In the genomic region with DNA sequence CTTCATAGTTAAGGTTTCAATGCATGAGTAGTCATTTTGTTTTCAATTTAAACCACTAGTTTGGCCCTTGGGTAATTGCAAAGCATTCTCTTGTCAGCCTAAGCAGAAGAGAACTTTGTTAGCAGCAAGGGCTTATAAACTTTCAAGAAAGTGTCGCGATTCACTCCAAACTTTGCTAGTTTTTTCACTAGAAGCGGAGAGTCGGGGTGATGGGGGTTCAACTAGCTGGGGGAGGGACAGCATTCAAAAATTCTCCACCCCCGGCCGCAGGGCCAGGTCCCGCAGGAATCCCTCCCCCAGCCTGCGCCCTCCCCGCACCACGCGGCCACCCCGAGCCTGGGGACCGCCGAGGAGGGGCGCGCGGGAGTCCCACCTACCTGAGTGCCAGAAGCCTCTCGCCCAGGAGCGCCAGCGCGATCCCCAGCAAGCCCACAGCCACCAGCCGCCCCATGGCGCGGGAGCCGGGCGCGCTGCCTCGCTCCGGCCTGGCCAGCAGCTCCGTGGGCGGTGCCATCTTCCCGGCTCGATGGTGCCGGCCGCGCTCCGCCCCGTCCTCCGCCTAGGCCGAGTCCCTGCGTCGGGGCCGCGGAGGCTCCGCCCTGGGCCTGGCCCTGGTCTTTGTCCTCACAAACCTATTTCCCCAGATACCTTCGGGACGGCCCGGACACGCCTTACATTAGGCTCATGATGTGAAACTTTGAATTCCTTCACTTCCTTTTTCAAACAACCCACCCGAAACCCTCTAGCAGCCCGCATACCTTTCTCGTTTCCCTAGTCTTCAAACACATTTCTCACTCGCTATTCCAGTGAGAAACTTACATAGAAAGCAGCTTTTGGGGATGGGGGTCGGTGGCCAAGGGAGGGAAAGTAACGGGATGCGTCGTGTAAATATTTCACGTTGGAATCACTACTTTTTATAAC, we compare ENCODE assay signal across 8 cellular contexts. TPM values are rescaled to one million over a fixed set of nuclear protein-coding genes. Genes with fewer than 3 reads are reported as not detected.
DNase-seq lines count a peak whose midpoint lies in the region; ATAC-seq and TF ChIP-seq lines count a peak whose summit lies in the region.

A gene (minus strand): TSS at position 528 of the 921 bp plus-strand sequence. CDS start 77 bp downstream, at position 451.

- H3K9me3 ChIP-seq in OCI-LY7 (ENCODE audit: low read length), result no peaks in the 10 kb centered on the region
- H3K9me3 ChIP-seq in muscle layer of colon (ENCODE audit: low read length), result no peaks in the 10 kb centered on the region

- in situ Hi-C loops in Caki2 (cut with HindIII; ENCODE audit: low pct_unique_long_range_greater_than_20kb, low sequenced_read_pairs), result no loop called here

- peak within 1 kb of the TSS; percentile 86 for H3K4me3 Mint-ChIP-seq in activated T-helper 17 cell treated with anti-CD3 and anti-CD28 coated beads, Interleukin-2, amount 50 U/mL, for 72 hours
- peak within 1 kb of the TSS; percentile 81 to 83 for H3K4me3 Mint-ChIP-seq in stimulated activated naive CD8-positive, alpha-beta T cell treated with anti-CD3 and anti-CD28 coated beads, Interleukin-15, amount 100 ng/mL, for 72 hours

- ATAC-seq in GM19467 (IDR thresholded peaks at IDR 0.05; ENCODE audit: unreplicated experiment) (peak; percentile 96), HG03571 (IDR thresholded peaks at IDR 0.05; ENCODE audit: unreplicated experiment) (peak; percentile 98)
- ATAC-seq in activated T-helper 17 cell treated with anti-CD3 and anti-CD28 coated beads, Interleukin-2, amount 50 U/mL, for 72 hours (replicated peaks), result peak; percentile 96
- ATAC-seq in stimulated activated naive CD8-positive, alpha-beta T cell treated with anti-CD3 and anti-CD28 coated beads, Interleukin-15, amount 100 ng/mL, for 72 hours, result peak; percentile 86

- H3K36me3 ChIP-seq in OCI-LY7 (ENCODE audit: insufficient read depth, low read length) (no peaks in the 10 kb centered on the region), muscle layer of colon (ENCODE audit: insufficient read depth, low read length) (no peaks in the 10 kb centered on the region)

- H3K4me3 ChIP-seq in OCI-LY7 (ENCODE audit: low read depth, low read length, poor library complexity, severe bottlenecking), result no peak within 1 kb of the TSS
- H3K4me3 ChIP-seq in muscle layer of colon (ENCODE audit: low read depth in 1 of 2, low read length in 2 of 2), result peak within 1 kb of the TSS; percentile 45 to 87

- H3K4me2 ChIP-seq in OCI-LY7 (ENCODE audit: low read length), result peak within 1 kb of the TSS; percentile 12; the same call in 1 of the 2 replicates

- no peaks in the 10 kb centered on the region for H4K20me1 ChIP-seq in OCI-LY7 (ENCODE audit: insufficient read depth, low read length)

- intact Hi-C loops in OCI-LY7 (cut with micrococcal nuclease; ENCODE audit: unreplicated experiment), result no loop called here

- no peak within 1 kb of the TSS for H3K27ac ChIP-seq in OCI-LY7 (ENCODE audit: low read depth, low read length, poor library complexity, severe bottlenecking)
- H3K27ac ChIP-seq in muscle layer of colon (ENCODE audit: low read depth, low read length), result peak within 1 kb of the TSS; percentile 78

- H3K27me3 ChIP-seq in muscle layer of colon (ENCODE audit: control insufficient read depth in 1 of 2, insufficient read depth in 2 of 2, low read length in 2 of 2), result no peaks in the 10 kb centered on the region

- H3K9me3 Mint-ChIP-seq in activated T-helper 17 cell treated with anti-CD3 and anti-CD28 coated beads, Interleukin-2, amount 50 U/mL, for 72 hours, result no peaks in the 10 kb centered on the region
- H3K9me3 Mint-ChIP-seq in stimulated activated naive CD8-positive, alpha-beta T cell treated with anti-CD3 and anti-CD28 coated beads, Interleukin-15, amount 100 ng/mL, for 72 hours, result no peaks in the 10 kb centered on the region

- CTCF ChIA-PET in OCI-LY7 (lab: Charles Lee; ENCODE audit: unreplicated experiment), result no interaction called here

- DNase-seq in Caki2 (ENCODE audit: low read depth), result peak; percentile 86
- DNase-seq in OCI-LY7 (ENCODE audit: low spot score), result no peak
- peak; percentile 85 for DNase-seq in fibroblast of gingiva (ENCODE audit: low read depth)
- DNase-seq in stimulated activated naive CD8-positive, alpha-beta T cell treated with anti-CD3 and anti-CD28 coated beads, Interleukin-15, amount 100 ng/mL, for 72 hours, result peak; percentile 38 to 48

- H3K27me3 Mint-ChIP-seq in activated T-helper 17 cell treated with anti-CD3 and anti-CD28 coated beads, Interleukin-2, amount 50 U/mL, for 72 hours, result peaks cover 13% of the 10 kb centered on the region
- H3K27me3 Mint-ChIP-seq in stimulated activated naive CD8-positive, alpha-beta T cell treated with anti-CD3 and anti-CD28 coated beads, Interleukin-15, amount 100 ng/mL, for 72 hours, result peaks cover 8% of the 10 kb centered on the region

- H3K4me1 ChIP-seq in OCI-LY7 (ENCODE audit: insufficient read depth, low read length, poor library complexity, severe bottlenecking), result no peaks in the 10 kb centered on the region
- H3K4me1 ChIP-seq in muscle layer of colon (ENCODE audit: insufficient read depth, low read length), result peaks cover 5% of the 10 kb centered on the region

- no peak for TF ChIP-seq CTCF in OCI-LY7 (conservative IDR thresholded peaks at IDR 0.05; ENCODE audit: low read length)

- H3K79me2 ChIP-seq in OCI-LY7 (ENCODE audit: insufficient read depth, low read depth, low read length), result no peaks in the 10 kb centered on the region

- no peaks in the 10 kb centered on the region for H3K4me1 Mint-ChIP-seq in activated T-helper 17 cell treated with anti-CD3 and anti-CD28 coated beads, Interleukin-2, amount 50 U/mL, for 72 hours
- H3K4me1 Mint-ChIP-seq in stimulated activated naive CD8-positive, alpha-beta T cell treated with anti-CD3 and anti-CD28 coated beads, Interleukin-15, amount 100 ng/mL, for 72 hours, result peaks cover 6% of the 10 kb centered on the region

- no peak within 1 kb of the TSS for H2AFZ ChIP-seq in OCI-LY7 (ENCODE audit: low read length)

- H3K36me3 Mint-ChIP-seq in activated T-helper 17 cell treated with anti-CD3 and anti-CD28 coated beads, Interleukin-2, amount 50 U/mL, for 72 hours (ENCODE audit: low read depth), result no peaks in the 10 kb centered on the region

- BruUV-seq in OCI-LY7 (replicated peaks; lab: Mats Ljungman, UMichigan), result no TSS peak

- H3K9me2 ChIP-seq in OCI-LY7 (ENCODE audit: insufficient read depth, low read length), result no peaks in the 10 kb centered on the region

- H3K27ac Mint-ChIP-seq in activated T-helper 17 cell treated with anti-CD3 and anti-CD28 coated beads, Interleukin-2, amount 50 U/mL, for 72 hours, result peak within 1 kb of the TSS; percentile 86
- peak within 1 kb of the TSS; percentile 72 to 81 for H3K27ac Mint-ChIP-seq in stimulated activated naive CD8-positive, alpha-beta T cell treated with anti-CD3 and anti-CD28 coated beads, Interleukin-15, amount 100 ng/mL, for 72 hours

- H3K9ac ChIP-seq in muscle layer of colon (ENCODE audit: low read length), result peak within 1 kb of the TSS; percentile 96

- POLR2A ChIA-PET in OCI-LY7 (lab: Charles Lee), result interaction anchor here (1.3 kb wide), 1 partner anchor 10 kb away, joined by 3 read pairs; no protein-coding TSS in a partner anchor

RNA-seq across cellular contexts. Expression of the gene that starts here (rescaled TPM):
- 105 and 118 TPM in 2 replicates for total RNA-seq in Caki2 (2014; rRNA removed; shearing (Covaris generic); ENCODE audit: low replicate concordance)
- not detected in 2 replicates for total RNA-seq in OCI-LY7 (2014; rRNA removed; shearing (Covaris generic))
- not detected in 2 replicates for total RNA-seq in OCI-LY7 (2022)
- 1 to 10 TPM; 3.9 to 9.3 TPM for total RNA-seq in activated T-helper 17 cell treated with anti-CD3 and anti-CD28 coated beads, Interleukin-2, amount 50 U/mL, for 72 hours

Comparison
In these comparisons a context has a peak if more than half of its experiments do, and no peak if none do; other contexts are left out.
1. RNA of the gene that starts here (total RNA-seq): 105 to 118 TPM in Caki2; 3.9 to 9.3 TPM in activated T-helper 17 cell treated with anti-CD3 and anti-CD28 coated beads, Interleukin-2, amount 50 U/mL, for 72 hours and not detected in OCI-LY7; every median in the first group is over 10 times any median in the second.
2. Peak in every context shown above with its lines, with median percentiles within 50 percentile points of each other: ATAC-seq.